In genomic region chr20:48828734-48829460, GRCh38 we compare ENCODE assay signal across 1 cellular context.
A peak's percentile ranks its signal among the peaks of the same experiment; 100 is the strongest.
TF ChIP-seq lines count a peak whose summit lies in the region.

No MANE protein-coding gene starts in this region.

TF ChIP-seq in GM12878, 131 proteins besides CTCF, POLR2A, EP300 and RAD21 (continued from another document):
- TF ChIP-seq RFX5 (IDR thresholded peaks at IDR 0.05; ENCODE audit: low read depth, low read length): no peak
- no peak for TF ChIP-seq POU2F2 (IDR thresholded peaks at IDR 0.05; ENCODE audit: borderline replicate concordance, low read depth, low read length)
- no peak for TF ChIP-seq ZZZ3 (IDR thresholded peaks at IDR 0.05; ENCODE audit: control insufficient read depth, insufficient read length, low read depth)
- no peak for TF ChIP-seq FOS (IDR thresholded peaks at IDR 0.05; ENCODE audit: borderline replicate concordance, extremely low read depth, insufficient read length)
- TF ChIP-seq HDAC6 (IDR thresholded peaks at IDR 0.05; ENCODE audit: unreplicated experiment): no peak
- no peak for TF ChIP-seq YY1 (IDR thresholded peaks at IDR 0.05; ENCODE audit: low read depth, low read length)
- TF ChIP-seq E4F1 (IDR thresholded peaks at IDR 0.05; ENCODE audit: borderline replicate concordance, partially characterized antibody): no peak
- 0 out of 2 replicates have a peak, but pooled peaks have one; percentile 33 for TF ChIP-seq HDGF (IDR thresholded peaks at IDR 0.05)
TF ChIP-seq in GM12878: peak in this region for 3.
